Comparison of ENCODE assay signal across 10 cellular contexts in the genomic region with DNA sequence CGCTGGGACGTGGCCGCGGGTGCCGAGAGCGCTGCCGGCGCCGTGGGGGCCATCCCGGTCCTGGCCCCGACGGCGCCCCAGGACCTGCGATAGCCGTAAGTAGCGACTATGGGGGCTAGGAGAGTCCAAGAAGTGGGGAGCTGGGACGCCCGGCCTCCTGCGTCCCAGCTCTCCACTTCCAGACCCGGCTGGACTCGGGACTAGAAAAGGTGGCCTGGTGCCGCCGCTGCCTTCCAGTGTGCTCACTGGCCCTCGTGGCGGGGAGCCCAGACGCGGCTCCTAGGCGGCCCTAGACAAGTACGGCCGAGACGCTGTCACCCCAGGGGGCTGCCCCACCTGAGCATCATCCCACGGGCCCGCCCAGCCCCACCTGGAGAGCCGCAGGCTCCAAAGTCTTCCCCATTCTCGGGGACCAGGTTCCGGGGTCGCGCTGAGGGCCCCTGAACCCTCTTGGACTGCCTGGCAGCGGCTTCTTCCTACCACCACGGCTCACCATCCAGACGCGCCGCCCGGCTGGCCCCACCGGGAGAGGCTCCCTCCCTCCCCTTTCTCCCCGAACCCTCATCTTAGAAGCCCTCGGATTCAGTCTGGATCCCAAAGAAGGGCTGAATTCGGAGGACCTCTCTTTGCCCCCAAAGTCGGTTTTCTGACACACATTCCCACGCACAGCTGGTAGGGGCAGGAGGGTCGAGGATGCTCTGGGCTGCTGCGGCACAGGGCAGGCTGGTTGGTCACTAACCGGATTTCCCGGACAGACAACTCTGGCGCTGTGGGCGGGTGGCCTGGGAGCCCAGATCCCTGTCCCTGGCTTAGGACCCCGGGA. TPM values are rescaled to one million over a fixed set of nuclear protein-coding genes. Genes with fewer than 3 reads are reported as not detected.
A peak's percentile ranks its signal among the peaks of the same experiment; 100 is the strongest.
DNase-seq lines count a peak whose midpoint lies in the region; ATAC-seq, FAIRE-seq and TF ChIP-seq lines count a peak whose summit lies in the region.
"Had no signal": no experiment of that assay in that cellular context is flagged by ENCODE, and none has a peak within 500 bp of the region (broad histone marks: within the 10 kb centered on the region; RNA-seq: fewer than 3 reads in every experiment).

No MANE protein-coding gene starts in this region.

- H3K27me3 ChIP-seq in rectal smooth muscle tissue (ENCODE audit: control insufficient read depth, insufficient read depth, low read length): peaks cover 23% of the 10 kb centered on the region

- no peak for FAIRE-seq in H54 (lab: Jason Lieb, UNC)

- H3K36me3 ChIP-seq in ES-I3 (ENCODE audit: insufficient read depth, low read length) (no peaks in the 10 kb centered on the region), rectal smooth muscle tissue (ENCODE audit: control insufficient read depth, insufficient read depth, low read length) (no peaks in the 10 kb centered on the region)

- POLR2A ChIA-PET in activated CD8-positive, alpha-beta T cell treated with anti-CD3 and anti-CD28 coated beads, Interleukin-2, amount 10 ng/mL, durations not matched to agents 7 days and 5 days (lab: Charles Lee): no interaction called here

- H3K27ac Mint-ChIP-seq in activated CD8-positive, alpha-beta T cell treated with anti-CD3 and anti-CD28 coated beads, Interleukin-2, amount 10 ng/mL, durations not matched to agents 7 days and 5 days: no peak overlapping the region
- H3K27ac Mint-ChIP-seq: T-helper 2 cell treated with Interferon-gamma antibody and Interleukin-4, amounts not matched to agents 5 μg/mL and 100 μg/mL, for 36 hours had no signal

- peaks cover 6% of the 10 kb centered on the region for H3K4me1 Mint-ChIP-seq in activated CD8-positive, alpha-beta T cell treated with anti-CD3 and anti-CD28 coated beads, Interleukin-2, amount 10 ng/mL, durations not matched to agents 7 days and 5 days (ENCODE audit: low read depth)

- H3K4me1 ChIP-seq in ES-I3 (ENCODE audit: insufficient read depth, low read length) (peaks cover 19% of the 10 kb centered on the region), rectal smooth muscle tissue (ENCODE audit: control insufficient read depth, insufficient read depth, low read length) (no peaks in the 10 kb centered on the region)

- CTCF ChIA-PET in activated CD8-positive, alpha-beta T cell treated with anti-CD3 and anti-CD28 coated beads, Interleukin-2, amount 10 ng/mL, durations not matched to agents 7 days and 5 days (lab: Charles Lee): no interaction called here

- H3K27me3 Mint-ChIP-seq in activated CD8-positive, alpha-beta T cell treated with anti-CD3 and anti-CD28 coated beads, Interleukin-2, amount 10 ng/mL, durations not matched to agents 7 days and 5 days (ENCODE audit: low read depth): peaks cover 53% of the 10 kb centered on the region

- H3K4me3 ChIP-seq in iPS-11a (ENCODE audit: low read depth, low read length): peak overlapping the region; percentile 28
- peak overlapping the region; percentile 48 for H3K4me3 ChIP-seq in rectal smooth muscle tissue (ENCODE audit: low read length)

- H3K27ac ChIP-seq in rectal smooth muscle tissue (ENCODE audit: low read depth, low read length): no peak overlapping the region
- H3K27ac ChIP-seq in substantia nigra (ENCODE audit: low read depth, low read length, poor library complexity, severe bottlenecking): no peak overlapping the region
- H3K27ac ChIP-seq: HL-60 had no signal

- DNase-seq in activated CD8-positive, alpha-beta T cell treated with anti-CD3 and anti-CD28 coated beads, Interleukin-2, amount 10 ng/mL, durations not matched to agents 7 days and 5 days: no peak
- DNase-seq in germinal center (ENCODE audit: low spot score): no peak
- no peak for DNase-seq in nucleus accumbens (lab: John Stamatoyannopoulos, UW)
- DNase-seq in H54 (ENCODE audit: insufficient read length, low spot score): no peak
- no peak for DNase-seq in substantia nigra (lab: John Stamatoyannopoulos, UW)

- ATAC-seq in activated CD8-positive, alpha-beta T cell treated with anti-CD3 and anti-CD28 coated beads, Interleukin-2, amount 10 ng/mL, durations not matched to agents 7 days and 5 days: no peak

- no peaks in the 10 kb centered on the region for H3K36me3 Mint-ChIP-seq in activated CD8-positive, alpha-beta T cell treated with anti-CD3 and anti-CD28 coated beads, Interleukin-2, amount 10 ng/mL, durations not matched to agents 7 days and 5 days (ENCODE audit: low read depth)

- TF ChIP-seq POLR2A in H54 (IDR thresholded peaks at IDR 0.05; ENCODE audit: low read depth, low read length): no peak

- peak overlapping the region; percentile 18 for H3K4me3 Mint-ChIP-seq in activated CD8-positive, alpha-beta T cell treated with anti-CD3 and anti-CD28 coated beads, Interleukin-2, amount 10 ng/mL, durations not matched to agents 7 days and 5 days
- H3K4me3 Mint-ChIP-seq: T-helper 2 cell treated with Interferon-gamma antibody and Interleukin-4, amounts not matched to agents 5 μg/mL and 100 μg/mL, for 36 hours had no signal

- no peaks in the 10 kb centered on the region for H3K9me3 ChIP-seq in ES-I3 (ENCODE audit: control insufficient read depth, insufficient read depth, low read length)

- H3K9me3 Mint-ChIP-seq in activated CD8-positive, alpha-beta T cell treated with anti-CD3 and anti-CD28 coated beads, Interleukin-2, amount 10 ng/mL, durations not matched to agents 7 days and 5 days (ENCODE audit: insufficient read depth): no peaks in the 10 kb centered on the region
- H3K9me3 Mint-ChIP-seq: T-helper 2 cell treated with Interferon-gamma antibody and Interleukin-4, amounts not matched to agents 5 μg/mL and 100 μg/mL, for 36 hours had no signal

- peak overlapping the region; percentile 74 for H3K9ac ChIP-seq in ES-I3 (ENCODE audit: low read depth, low read length)
- H3K9ac ChIP-seq in rectal smooth muscle tissue (ENCODE audit: low read length): no peak overlapping the region

RNA-seq across cellular contexts. Expression of gene MDFI, which starts 0.9 kb away (rescaled TPM):
- not detected for total RNA-seq in activated CD8-positive, alpha-beta T cell treated with anti-CD3 and anti-CD28 coated beads, Interleukin-2, amount 10 ng/mL, durations not matched to agents 7 days and 5 days
